Comparison of ENCODE assay signal across 8 cellular contexts in the genomic region with DNA sequence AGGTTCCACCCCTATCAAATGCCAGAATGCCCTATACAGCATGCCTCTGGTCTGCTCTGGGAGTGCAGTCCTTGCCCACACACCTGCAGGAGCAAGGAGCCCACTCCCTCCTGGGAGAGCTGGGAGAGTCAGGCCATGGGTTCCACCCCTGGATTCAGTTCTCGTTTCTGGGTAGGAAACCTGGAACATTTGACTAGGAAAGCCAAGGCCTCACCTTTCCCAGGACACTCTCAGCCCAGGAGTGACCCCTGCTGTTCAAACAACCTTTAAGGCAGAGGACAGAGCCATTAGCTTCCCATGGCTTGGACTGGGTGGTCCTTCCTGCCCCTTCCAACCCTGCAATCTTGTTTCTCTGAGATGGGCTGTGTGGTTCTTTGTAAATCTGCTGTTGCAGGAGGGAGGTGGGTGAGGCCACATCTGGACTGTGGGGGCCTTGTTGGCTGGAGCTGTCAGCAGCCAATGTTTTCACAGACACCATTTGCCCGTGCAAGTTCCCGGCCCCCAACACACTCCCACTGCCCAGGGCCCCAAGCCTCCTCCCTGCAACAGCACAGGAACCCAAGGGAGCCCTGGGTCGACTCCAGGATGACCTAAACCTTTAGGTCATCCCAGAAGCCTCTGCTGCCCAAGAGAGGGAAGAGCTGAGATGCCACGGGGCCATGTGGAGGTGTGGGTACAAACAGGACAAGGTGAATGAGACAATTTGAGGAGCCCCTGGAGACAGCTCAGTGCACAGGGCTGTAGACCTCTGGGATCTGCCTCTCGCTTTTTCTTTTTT.
A peak's percentile ranks its signal among the peaks of the same experiment; 100 is the strongest.
DNase-seq lines count a peak whose midpoint lies in the region; ATAC-seq, FAIRE-seq and TF ChIP-seq lines count a peak whose summit lies in the region.

No MANE protein-coding gene starts in this region.

- no CpG with 5 or more reads among the region's 6 CpGs for WGBS in iPS DF 6.9 (ENCODE audit: insufficient coverage, insufficient read length)
- WGBS in small intestine, 3 donors: 53 to 67% (median 54%) methylated on average over 6 of the region's 6 CpGs

- DNase-seq in HAP-1 (ENCODE audit: low spot score in 2 of 2) (peak; percentile 12 to 61), astrocyte of the hippocampus (ENCODE audit: low read depth, low spot score) (peak; percentile 53), iPS DF 6.9 (ENCODE audit: low read depth, low spot score) (peak; percentile 11), small intestine (peak; percentile 52), natural killer cell (no peak), T-helper 9 cell (no peak), NCI-H187 treated with DMSO at 0.1 percent for 48 hours (lab: John Stamatoyannopoulos, UW) (no peak)
- no peak for DNase-seq in activated CD4-positive, CD25-positive, alpha-beta regulatory T cell treated with anti-CD3 and anti-CD28 coated beads, Interleukin-2, amount 50 U/mL, for 72 hours

- in situ Hi-C loops in HAP-1 (cut with MboI; ENCODE audit: low sequenced_read_pairs): no loop called here

- H3K9me3 Mint-ChIP-seq in natural killer cell: no peaks in the 10 kb centered on the region

- H3K27ac ChIP-seq in iPS DF 6.9 (ENCODE audit: low read length): no peak overlapping the region
- H3K27ac ChIP-seq in small intestine (ENCODE audit: low read depth in 1 of 2, low read length in 1 of 2): no peak overlapping the region

- H3K4me1 Mint-ChIP-seq in natural killer cell: no peaks in the 10 kb centered on the region

- no peaks in the 10 kb centered on the region for H3K27me3 ChIP-seq in HAP-1 (ENCODE audit: low read depth)
- H3K27me3 ChIP-seq in iPS DF 6.9 (ENCODE audit: control insufficient read depth, insufficient read depth, low read length): no peaks in the 10 kb centered on the region
- no peaks in the 10 kb centered on the region for H3K27me3 ChIP-seq in small intestine (ENCODE audit: control insufficient read depth in 2 of 2, insufficient read depth in 2 of 2, low read length in 2 of 2)

- H3K9me3 ChIP-seq in HAP-1: peaks cover 3% of the 10 kb centered on the region; the same call in 1 of the 2 replicates
- no peaks in the 10 kb centered on the region for H3K9me3 ChIP-seq in iPS DF 6.9 (ENCODE audit: control insufficient read depth, insufficient read depth, low read length)
- H3K9me3 ChIP-seq in small intestine (ENCODE audit: control insufficient read depth, low read depth): no peaks in the 10 kb centered on the region

- TF ChIP-seq CTCF in natural killer cell (IDR thresholded peaks at IDR 0.05): no peak

- H3K36me3 ChIP-seq in HAP-1 (replicated peaks): no peaks in the 10 kb centered on the region
- no peaks in the 10 kb centered on the region for H3K36me3 ChIP-seq in iPS DF 6.9 (ENCODE audit: control insufficient read depth, insufficient read depth, low read length)
- H3K36me3 ChIP-seq in small intestine (ENCODE audit: control insufficient read depth in 2 of 2, insufficient read depth in 2 of 2, low read length in 2 of 2): no peaks in the 10 kb centered on the region

- no peak for FAIRE-seq in small intestine (lab: Jason Lieb, UNC)

- peaks cover 0 to 10% of the 10 kb centered on the region in 2 donors for H3K27me3 Mint-ChIP-seq in natural killer cell (ENCODE audit: low read depth in 2 of 2)

- H3K36me3 Mint-ChIP-seq in natural killer cell: no peaks in the 10 kb centered on the region

- no peak for ATAC-seq in natural killer cell

- H3K27ac Mint-ChIP-seq in natural killer cell: no peak overlapping the region

- H3K4me3 Mint-ChIP-seq in natural killer cell: no peak overlapping the region

- no peak overlapping the region for H3K4me3 ChIP-seq in HAP-1
- H3K4me3 ChIP-seq in iPS DF 6.9 (ENCODE audit: low read length): no peak overlapping the region
- H3K4me3 ChIP-seq in small intestine (ENCODE audit: low read depth in 1 of 2, low read length in 2 of 2): no peak overlapping the region

- H3K4me1 ChIP-seq in HAP-1: no peaks in the 10 kb centered on the region
- H3K4me1 ChIP-seq in iPS DF 6.9 (ENCODE audit: control insufficient read depth, insufficient read depth, low read length): no peaks in the 10 kb centered on the region
- no peaks in the 10 kb centered on the region for H3K4me1 ChIP-seq in small intestine (ENCODE audit: control insufficient read depth in 2 of 2, insufficient read depth in 1 of 2, low read depth in 1 of 2, low read length in 1 of 2)

- intact Hi-C loops in natural killer cell (cut with micrococcal nuclease): no loop called here

Comparison
In these comparisons a context has a peak if more than half of its experiments do, and no peak if none do; other contexts are left out.
1. DNase-seq: peak in HAP-1 (2 of 2), astrocyte of the hippocampus (single experiment), iPS DF 6.9 (single experiment) and small intestine (single experiment); none in natural killer cell (single experiment), activated CD4-positive, CD25-positive, alpha-beta regulatory T cell treated with anti-CD3 and anti-CD28 coated beads, Interleukin-2, amount 50 U/mL, for 72 hours (single experiment), T-helper 9 cell (single experiment) and NCI-H187 treated with DMSO at 0.1 percent for 48 hours (single experiment).